ENCODE assay signal across 1 cellular context in genomic region chr12:49018282-49019119, GRCh38.
TF ChIP-seq lines count a peak whose summit lies in the region.

Gene PRKAG1 (minus strand): TSS chr12:49018776. CDS start chr12:49018740, 36 bp downstream.

TF ChIP-seq in K562, 482 proteins besides CTCF, POLR2A, EP300 and RAD21 (continued from another document and continues in another):
- TF ChIP-seq TFE3 (CRISPR knock-in tag; IDR thresholded peaks at IDR 0.05) (no peak), KLF16 (IDR thresholded peaks at IDR 0.05) (0 out of 2 replicates have a peak, but pooled peaks have one; percentile 21), SMARCB1 (IDR thresholded peaks at IDR 0.05; ENCODE audit: insufficient read length, low read depth) (no peak), MYNN (IDR thresholded peaks at IDR 0.05) (peak; percentile 83; the same call in 1 of the 2 replicates), MYNN (CRISPR knock-in tag; IDR thresholded peaks at IDR 0.05) (no peak), HDAC2 (IDR thresholded peaks at IDR 0.05) (no peak), TAF9B (IDR thresholded peaks at IDR 0.05; ENCODE audit: partially characterized antibody) (peak; percentile 64), POLR2B (IDR thresholded peaks at IDR 0.05; ENCODE audit: low read depth, partially characterized antibody) (peak; percentile 86), MAZ (CRISPR knock-in tag; conservative IDR thresholded peaks at IDR 0.05 in 1 of 2, IDR thresholded peaks at IDR 0.05 in 1 of 2) (peak in 1 of 2 experiments; percentile 89; a peak in 3 of 4 replicates), PCBP1 (IDR thresholded peaks at IDR 0.05; ENCODE audit: low read depth, low read length, poor library complexity, severe bottlenecking) (peak; percentile 83), ZNF197 (CRISPR knock-in tag; IDR thresholded peaks at IDR 0.05; ENCODE audit: low read depth) (no peak), NFXL1 (CRISPR knock-in tag; IDR thresholded peaks at IDR 0.05) (no peak), ZNF699 (CRISPR knock-in tag; IDR thresholded peaks at IDR 0.05; ENCODE audit: insufficient replicate concordance) (no peak), ZFP30 (CRISPR knock-in tag; IDR thresholded peaks at IDR 0.05; ENCODE audit: borderline replicate concordance) (no peak), NR2C1 (IDR thresholded peaks at IDR 0.05) (peak; percentile 1; the same call in 1 of the 2 replicates), NR2C1 (tag; IDR thresholded peaks at IDR 0.05) (peak; percentile 51), EHMT2 (IDR thresholded peaks at IDR 0.05) (no peak), ATF2 (CRISPR knock-in tag; IDR thresholded peaks at IDR 0.05) (no peak), CREM (IDR thresholded peaks at IDR 0.05; ENCODE audit: low read depth) (peak; percentile 96), SAFB (IDR thresholded peaks at IDR 0.05; ENCODE audit: borderline replicate concordance, low read depth, low read length) (no peak), ATF1 (CRISPR knock-in tag; IDR thresholded peaks at IDR 0.05) (no peak; the same call in 1 of the 2 replicates), ATF1 (tag; IDR thresholded peaks at IDR 0.05) (peak; percentile 96), EGR1 (conservative IDR thresholded peaks at IDR 0.05) (peak; percentile 73), JUN (IDR thresholded peaks at IDR 0.05; ENCODE audit: borderline replicate concordance, low read depth, low read length) (peak; percentile 43; the same call in 1 of the 2 replicates), JUN (CRISPR knock-in tag; IDR thresholded peaks at IDR 0.05; ENCODE audit: borderline replicate concordance) (peak; percentile 62; the same call in 1 of the 2 replicates), POLR2G (IDR thresholded peaks at IDR 0.05; ENCODE audit: low read depth, low read length) (peak; percentile 99), PHTF2 (CRISPR knock-in tag; IDR thresholded peaks at IDR 0.05) (no peak; the same call in 1 of the 2 replicates), ELF2 (CRISPR knock-in tag; IDR thresholded peaks at IDR 0.05) (0 out of 2 replicates have a peak, but pooled peaks have one; percentile 41), ETV5 (CRISPR knock-in tag; IDR thresholded peaks at IDR 0.05; ENCODE audit: low read depth) (peak; percentile 92), JUND (IDR thresholded peaks at IDR 0.05; ENCODE audit: borderline replicate concordance, low read depth, low read length) (0 out of 2 replicates have a peak, but pooled peaks have one; percentile 49), JUND (tag; IDR thresholded peaks at IDR 0.05; ENCODE audit: borderline replicate concordance, low read depth, low read length) (no peak; the same call in 2 of the 3 replicates), KDM1A (IDR thresholded peaks at IDR 0.05) (no peak), POU5F1 (IDR thresholded peaks at IDR 0.05; ENCODE audit: borderline replicate concordance, low read depth, low read length, partially characterized antibody) (peak; percentile 45), TEAD2 (tag; IDR thresholded peaks at IDR 0.05) (no peak), CBX1 (IDR thresholded peaks at IDR 0.05; ENCODE audit: low read depth) (peak; percentile 79; the same call in 1 of the 2 replicates), MYBL2 (IDR thresholded peaks at IDR 0.05; ENCODE audit: low read depth) (no peak), MYBL2 (CRISPR knock-in tag; IDR thresholded peaks at IDR 0.05; ENCODE audit: borderline replicate concordance) (no peak), KLF13 (tag; IDR thresholded peaks at IDR 0.05; ENCODE audit: borderline replicate concordance, low read depth) (peak; percentile 62; the same call in 1 of the 2 replicates), SNAPC5 (CRISPR knock-in tag; IDR thresholded peaks at IDR 0.05) (no peak), FIP1L1 (IDR thresholded peaks at IDR 0.05; ENCODE audit: low read depth, low read length, poor library complexity, severe bottlenecking) (peak; percentile 82), BRD9 (IDR thresholded peaks at IDR 0.05; ENCODE audit: low read depth, partially characterized antibody) (peak; percentile 64), ZNF140 (CRISPR knock-in tag; IDR thresholded peaks at IDR 0.05) (no peak), TSC22D4 (tag; IDR thresholded peaks at IDR 0.05) (no peak), EZH2 (IDR thresholded peaks at IDR 0.05; ENCODE audit: borderline replicate concordance, low read depth, low read length) (no peak), ZNF740 (CRISPR knock-in tag; IDR thresholded peaks at IDR 0.05) (peak; percentile 100), ZNF740 (tag; IDR thresholded peaks at IDR 0.05) (peak in 1 of 2 experiments; percentile 98; a peak in 2 of 4 replicates), RBFOX2 (IDR thresholded peaks at IDR 0.05; ENCODE audit: low read depth, low read length) (peak; percentile 100), GATAD2A (IDR thresholded peaks at IDR 0.05) (no peak), TAF7 (tag; IDR thresholded peaks at IDR 0.05) (no peak; the same call in none of the 2 replicates), SNRNP70 (optimal IDR thresholded peaks at IDR 0.05; ENCODE audit: low read depth, low read length) (no peak), SNIP1 (IDR thresholded peaks at IDR 0.05; ENCODE audit: low read depth) (no peak), ZNF717 (CRISPR knock-in tag; IDR thresholded peaks at IDR 0.05) (no peak), CEBPZ (IDR thresholded peaks at IDR 0.05; ENCODE audit: borderline replicate concordance, low read depth, low read length) (peak; percentile 26; the same call in 1 of the 2 replicates), ZNF695 (CRISPR knock-in tag; IDR thresholded peaks at IDR 0.05) (0 out of 2 replicates have a peak, but pooled peaks have one; percentile 2), RFX1 (IDR thresholded peaks at IDR 0.05) (no peak), NCOR1 (IDR thresholded peaks at IDR 0.05) (0 out of 2 replicates have a peak, but pooled peaks have one; percentile 30), ZFPM2 (CRISPR knock-in tag; IDR thresholded peaks at IDR 0.05) (no peak), OTX1 (CRISPR knock-in tag; IDR thresholded peaks at IDR 0.05) (no peak)
- TF ChIP-seq, protein P1, sequence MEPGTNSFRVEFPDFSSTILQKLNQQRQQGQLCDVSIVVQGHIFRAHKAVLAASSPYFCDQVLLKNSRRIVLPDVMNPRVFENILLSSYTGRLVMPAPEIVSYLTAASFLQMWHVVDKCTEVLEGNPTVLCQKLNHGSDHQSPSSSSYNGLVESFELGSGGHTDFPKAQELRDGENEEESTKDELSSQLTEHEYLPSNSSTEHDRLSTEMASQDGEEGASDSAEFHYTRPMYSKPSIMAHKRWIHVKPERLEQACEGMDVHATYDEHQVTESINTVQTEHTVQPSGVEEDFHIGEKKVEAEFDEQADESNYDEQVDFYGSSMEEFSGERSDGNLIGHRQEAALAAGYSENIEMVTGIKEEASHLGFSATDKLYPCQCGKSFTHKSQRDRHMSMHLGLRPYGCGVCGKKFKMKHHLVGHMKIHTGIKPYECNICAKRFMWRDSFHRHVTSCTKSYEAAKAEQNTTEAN (CRISPR knock-in tag; IDR thresholded peaks at IDR 0.05): 0 out of 2 replicates have a peak, but pooled peaks have one; percentile 79
- TF ChIP-seq, protein P2, sequence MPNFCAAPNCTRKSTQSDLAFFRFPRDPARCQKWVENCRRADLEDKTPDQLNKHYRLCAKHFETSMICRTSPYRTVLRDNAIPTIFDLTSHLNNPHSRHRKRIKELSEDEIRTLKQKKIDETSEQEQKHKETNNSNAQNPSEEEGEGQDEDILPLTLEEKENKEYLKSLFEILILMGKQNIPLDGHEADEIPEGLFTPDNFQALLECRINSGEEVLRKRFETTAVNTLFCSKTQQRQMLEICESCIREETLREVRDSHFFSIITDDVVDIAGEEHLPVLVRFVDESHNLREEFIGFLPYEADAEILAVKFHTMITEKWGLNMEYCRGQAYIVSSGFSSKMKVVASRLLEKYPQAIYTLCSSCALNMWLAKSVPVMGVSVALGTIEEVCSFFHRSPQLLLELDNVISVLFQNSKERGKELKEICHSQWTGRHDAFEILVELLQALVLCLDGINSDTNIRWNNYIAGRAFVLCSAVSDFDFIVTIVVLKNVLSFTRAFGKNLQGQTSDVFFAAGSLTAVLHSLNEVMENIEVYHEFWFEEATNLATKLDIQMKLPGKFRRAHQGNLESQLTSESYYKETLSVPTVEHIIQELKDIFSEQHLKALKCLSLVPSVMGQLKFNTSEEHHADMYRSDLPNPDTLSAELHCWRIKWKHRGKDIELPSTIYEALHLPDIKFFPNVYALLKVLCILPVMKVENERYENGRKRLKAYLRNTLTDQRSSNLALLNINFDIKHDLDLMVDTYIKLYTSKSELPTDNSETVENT (CRISPR knock-in tag; IDR thresholded peaks at IDR 0.05): peak; percentile 16; the same call in 1 of the 2 replicates
